11 cellular contexts compared by ENCODE assay signal in the genomic region with DNA sequence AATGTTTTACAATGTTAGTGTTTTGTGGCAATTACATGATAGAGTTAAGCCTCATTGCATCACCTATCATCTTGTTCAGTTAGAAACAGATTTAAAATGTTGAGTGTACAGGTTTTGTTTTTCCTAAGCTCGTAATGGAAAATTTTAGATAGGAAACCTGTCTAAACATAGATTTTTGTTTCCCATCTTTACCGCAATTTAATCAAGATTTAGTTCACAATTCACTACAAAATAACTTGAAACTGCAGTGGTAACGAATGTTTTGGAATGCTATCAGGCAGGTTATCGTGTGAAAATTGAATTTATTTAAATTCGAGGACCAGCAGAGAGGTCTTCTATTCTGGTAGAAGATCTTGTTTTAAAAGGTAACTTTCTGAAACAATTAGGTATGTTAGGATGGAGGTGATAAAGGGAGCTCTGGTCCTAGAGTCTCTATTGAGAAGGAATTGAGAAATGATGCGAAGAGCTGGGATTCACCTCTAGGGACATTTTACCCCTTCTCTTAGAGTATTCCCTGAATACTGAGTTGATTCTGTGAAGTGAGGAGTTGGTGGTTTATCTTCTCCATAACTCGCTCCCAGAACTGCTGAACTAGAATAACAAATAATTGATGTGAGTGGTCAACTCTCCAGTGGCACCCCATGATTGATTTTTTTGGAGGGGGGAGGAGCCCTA. TPM values are rescaled to one million over a fixed set of nuclear protein-coding genes. Genes with fewer than 3 reads are reported as not detected.
DNase-seq lines count a peak whose midpoint lies in the region; ATAC-seq, FAIRE-seq and TF ChIP-seq lines count a peak whose summit lies in the region.
"Had no signal": no experiment of that assay in that cellular context is flagged by ENCODE, and none has a peak within 500 bp of the region (broad histone marks: within the 10 kb centered on the region; RNA-seq: fewer than 3 reads in every experiment).

No MANE protein-coding gene starts in this region.

- H3K4me1 Mint-ChIP-seq in activated CD4-positive, alpha-beta memory T cell treated with anti-CD3 and anti-CD28 coated beads for 36 hours (ENCODE audit: low read depth) = peaks cover 11% of the 10 kb centered on the region
- peaks cover 9% of the 10 kb centered on the region for H3K4me1 Mint-ChIP-seq in type B pancreatic cell (ENCODE audit: unreplicated experiment)

- H3K27ac ChIP-seq in HepG2 (ENCODE audit: extremely low read length, insufficient read depth, low read length) (no peak overlapping the region), right lobe of liver (no peak overlapping the region), hepatocyte (no peak overlapping the region)
- H3K27ac ChIP-seq: esophagus squamous epithelium had no signal

- no peaks in the 10 kb centered on the region for H3K9me2 ChIP-seq in hepatocyte (replicated peaks; ENCODE audit: insufficient read depth)

- no peaks in the 10 kb centered on the region for H3K9me3 Mint-ChIP-seq in activated CD4-positive, alpha-beta memory T cell treated with anti-CD3 and anti-CD28 coated beads for 36 hours
- no peaks in the 10 kb centered on the region for H3K9me3 Mint-ChIP-seq in type B pancreatic cell
- H3K9me3 Mint-ChIP-seq: stimulated activated naive B cell treated with anti-CD40 and anti-IgM and Interleukin-4, amounts not matched to agents 10 μg/mL and 1 μg/mL and 100 μg/mL, for 72 hours had no signal

- POLR2A ChIA-PET in HepG2 (lab: Yijun Ruan, JAX) = no interaction called here
- POLR2A ChIA-PET in activated CD4-positive, alpha-beta memory T cell treated with anti-CD3 and anti-CD28 coated beads for 36 hours (lab: Charles Lee) = no interaction called here

- TF ChIP-seq RAD21 in HepG2 (CRISPR knock-in tag; IDR thresholded peaks at IDR 0.05) = no peak

- no peaks in the 10 kb centered on the region for H3K79me2 ChIP-seq in HepG2 (ENCODE audit: insufficient read depth, low read length)
- no peaks in the 10 kb centered on the region for H3K79me2 ChIP-seq in hepatocyte

- intact Hi-C loops in HepG2 (cut with micrococcal nuclease; ENCODE audit: unreplicated experiment) (loop anchor here (5.0 kb wide), 1 partner anchor 1141 kb away; no protein-coding TSS in a partner anchor), right lobe of liver (cut with DNase I) (no loop called here)
- intact Hi-C loops in activated CD4-positive, alpha-beta memory T cell treated with anti-CD3 and anti-CD28 coated beads for 36 hours (cut with micrococcal nuclease) = loop anchor here (5.0 kb wide), 1 partner anchor 696 kb away; no protein-coding TSS in a partner anchor

- peaks cover 30% of the 10 kb centered on the region for H3K27me3 Mint-ChIP-seq in activated CD4-positive, alpha-beta memory T cell treated with anti-CD3 and anti-CD28 coated beads for 36 hours
- H3K27me3 Mint-ChIP-seq in type B pancreatic cell = peaks cover 65% of the 10 kb centered on the region

- no peak for FAIRE-seq in HepG2 (lab: Jason Lieb, UNC)

- no peak for TF ChIP-seq POLR2A in HepG2 (IDR thresholded peaks at IDR 0.05; ENCODE audit: insufficient read depth in 1 of 2, low read depth in 2 of 2, low read length in 2 of 2)
- TF ChIP-seq POLR2A in right lobe of liver (IDR thresholded peaks at IDR 0.05) = no peak

- TF ChIP-seq EP300 in HepG2 (IDR thresholded peaks at IDR 0.05; ENCODE audit: low read depth in 2 of 2, low read length in 2 of 2) (no peak), HepG2 (CRISPR knock-in tag; IDR thresholded peaks at IDR 0.05; ENCODE audit: borderline replicate concordance) (no peak)

- TF ChIP-seq CTCF in HepG2 (CRISPR knock-in tag; IDR thresholded peaks at IDR 0.05) (no peak), right lobe of liver (IDR thresholded peaks at IDR 0.05) (no peak), hepatocyte (IDR thresholded peaks at IDR 0.05; ENCODE audit: poor library complexity) (no peak), type B pancreatic cell (conservative IDR thresholded peaks at IDR 0.05) (peak; percentile 17)

- no peaks in the 10 kb centered on the region for H3K36me3 Mint-ChIP-seq in activated CD4-positive, alpha-beta memory T cell treated with anti-CD3 and anti-CD28 coated beads for 36 hours
- H3K36me3 Mint-ChIP-seq in type B pancreatic cell = no peaks in the 10 kb centered on the region
- H3K36me3 Mint-ChIP-seq: stimulated activated naive B cell treated with anti-CD40 and anti-IgM and Interleukin-4, amounts not matched to agents 10 μg/mL and 1 μg/mL and 100 μg/mL, for 72 hours had no signal

- H3K9ac ChIP-seq in HepG2 (ENCODE audit: insufficient read depth, low read depth, low read length) = no peak overlapping the region

- 30% methylated on average over 7 of the region's 7 CpGs for WGBS in HepG2 (ENCODE audit: low lambda C conversion rate)
- WGBS in right lobe of liver (ENCODE audit: insufficient coverage, low coverage, low lambda C conversion rate, missing lambda C conversion rate) = 71% methylated on average over 7 of the region's 7 CpGs
- WGBS in hepatocyte (ENCODE audit: low lambda C conversion rate, missing lambda C conversion rate) = 78% methylated on average over 7 of the region's 7 CpGs

- H3K4me3 ChIP-seq in HepG2 (replicated peaks in 1 of 3; ENCODE audit: insufficient read depth in 1 of 3, low read depth in 2 of 3, low read length in 3 of 3) = no peak overlapping the region
- no peak overlapping the region for H3K4me3 ChIP-seq in right lobe of liver
- no peak overlapping the region for H3K4me3 ChIP-seq in hepatocyte

- H3K27ac Mint-ChIP-seq in activated CD4-positive, alpha-beta memory T cell treated with anti-CD3 and anti-CD28 coated beads for 36 hours = no peak overlapping the region
- no peak overlapping the region for H3K27ac Mint-ChIP-seq in type B pancreatic cell
- H3K27ac Mint-ChIP-seq: stimulated activated naive B cell treated with anti-CD40 and anti-IgM and Interleukin-4, amounts not matched to agents 10 μg/mL and 1 μg/mL and 100 μg/mL, for 72 hours had no signal

- H2AFZ ChIP-seq in HepG2 (ENCODE audit: low read length) (no peak overlapping the region), hepatocyte (no peak overlapping the region)

- no peak for DNase-seq in HepG2 (ENCODE audit: low spot score)
- DNase-seq in right lobe of liver = no peak
- DNase-seq in activated CD4-positive, alpha-beta memory T cell treated with anti-CD3 and anti-CD28 coated beads for 36 hours = no peak
- no peak for DNase-seq in hepatocyte (ENCODE audit: low spot score)
- DNase-seq in type B pancreatic cell (ENCODE audit: extremely low spot score, unreplicated experiment) = no peak
- no peak for DNase-seq in NCI-H69 (lab: John Stamatoyannopoulos, UW)
- DNase-seq in NCI-H1092 treated with DMSO at 0.1 percent for 48 hours (lab: John Stamatoyannopoulos, UW) = no peak
- DNase-seq: esophagus squamous epithelium; NCI-H774; stimulated activated naive B cell treated with anti-CD40 and anti-IgM and Interleukin-4, amounts not matched to agents 10 μg/mL and 1 μg/mL and 100 μg/mL, for 72 hours had no signal

- ATAC-seq in HepG2 (no peak), right lobe of liver (no peak), HG03442 (IDR thresholded peaks at IDR 0.05; ENCODE audit: unreplicated experiment) (no peak)

- H4K20me1 ChIP-seq in HepG2 (ENCODE audit: insufficient read depth, low read length) (peaks cover 8% of the 10 kb centered on the region; the same call in 1 of the 2 replicates), hepatocyte (ENCODE audit: insufficient read depth, poor library complexity, severe bottlenecking) (no peaks in the 10 kb centered on the region)

- H3K36me3 ChIP-seq in HepG2 (replicated peaks in 1 of 2; ENCODE audit: control insufficient read depth in 1 of 2, insufficient read depth in 2 of 2, low read length in 2 of 2) (no peaks in the 10 kb centered on the region), right lobe of liver (no peaks in the 10 kb centered on the region), hepatocyte (replicated peaks; ENCODE audit: insufficient read depth, low read depth) (no peaks in the 10 kb centered on the region)
- H3K36me3 ChIP-seq: esophagus squamous epithelium had no signal

- in situ Hi-C loops in HepG2 (cut with HindIII; ENCODE audit: extremely low pct_ligation_motif_present, low pct_unique_long_range_greater_than_20kb) = no loop called here

- H3K27me3 ChIP-seq in HepG2 (ENCODE audit: control insufficient read depth in 1 of 2, insufficient read depth in 2 of 2, low read length in 2 of 2) (peaks cover 4 to 66% of the 10 kb centered on the region in 2 experiments), right lobe of liver (peaks cover 3 to 21% of the 10 kb centered on the region in 2 donors), hepatocyte (peaks cover 73% of the 10 kb centered on the region)

- peak overlapping the region; percentile 53 for H3K4me3 Mint-ChIP-seq in activated CD4-positive, alpha-beta memory T cell treated with anti-CD3 and anti-CD28 coated beads for 36 hours
- H3K4me3 Mint-ChIP-seq in type B pancreatic cell = peak overlapping the region; percentile 85

- no TSS peak for BruUV-seq in HepG2 (replicated peaks; lab: Mats Ljungman, UMichigan)

- CTCF ChIA-PET in HepG2 (lab: Yijun Ruan, JAX; ENCODE audit: low intra/inter-chr PET ratio, low total read pairs) = no interaction called here
- CTCF ChIA-PET in activated CD4-positive, alpha-beta memory T cell treated with anti-CD3 and anti-CD28 coated beads for 36 hours (lab: Charles Lee) = interaction anchor here (0.6 to 6.2 kb wide), 11 partner anchors 9 to 709 kb away, joined by 3 to 43 read pairs (median 4); partner anchors contain the start of genes MANF and MAPKAPK3

- H3K4me1 ChIP-seq in HepG2 (ENCODE audit: insufficient read depth, low read length) (no peaks in the 10 kb centered on the region), right lobe of liver (peaks cover 0 to 7% (median 0%) of the 10 kb centered on the region in 4 donors), hepatocyte (ENCODE audit: insufficient read depth) (no peaks in the 10 kb centered on the region)

- H3K9me3 ChIP-seq in HepG2 (ENCODE audit: low read length) = no peaks in the 10 kb centered on the region
- H3K9me3 ChIP-seq in right lobe of liver = no peaks in the 10 kb centered on the region
- H3K9me3 ChIP-seq in hepatocyte (ENCODE audit: low read depth) = no peaks in the 10 kb centered on the region
- H3K9me3 ChIP-seq: esophagus squamous epithelium had no signal

- H3K4me2 ChIP-seq in HepG2 (ENCODE audit: low read depth, low read length) (no peak overlapping the region), hepatocyte (peak overlapping the region; percentile 94)

RNA-seq across cellular contexts. Expression of gene DOCK3, which starts 1.4 kb away (rescaled TPM):
- total RNA-seq in HepG2 (2016; rRNA removed; fragmentation: Illumina TruSeq; extraction: Trizol) (not detected in 2 replicates), right lobe of liver (under 1 TPM in 3 of 6 experiments, not detected in 3; 0.04 to 0.06 (median 0.06) TPM), hepatocyte (0.77 and 0.88 TPM in 2 replicates), type B pancreatic cell (ENCODE audit: low replicate concordance) (5.9 and 15.4 TPM in 2 replicates)
- total RNA-seq in HepG2 (2016; cell fraction: cytosol; rRNA removed; fragmentation: Illumina TruSeq; extraction: Trizol; ENCODE audit: low read depth) = not detected in 2 replicates
- 0.03 TPM in 1 of 2 replicates, not detected in the other for total RNA-seq in HepG2 (2016; cell fraction: insoluble cytoplasmic fraction; rRNA removed; fragmentation: Illumina TruSeq; extraction: Trizol)
- total RNA-seq in HepG2 (2016; cell fraction: membrane; rRNA removed; fragmentation: Illumina TruSeq; extraction: Trizol) = not detected in 2 replicates
- not detected in 2 replicates for total RNA-seq in HepG2 (2016; cell fraction: nucleus; rRNA removed; fragmentation: Illumina TruSeq; extraction: Trizol)
- polyA plus RNA-seq in HepG2 (2011; rRNA removed) (not detected in 2 replicates), hepatocyte (1.6 and 1.9 TPM in 2 replicates)
- polyA plus RNA-seq in HepG2 (2011; cell fraction: cytosol; rRNA removed) = under 0.01 TPM in 1 of 2 replicates, not detected in the other
- 0.02 TPM in 1 of 2 replicates, not detected in the other for polyA plus RNA-seq in HepG2 (2011; cell fraction: nucleus; rRNA removed)
- polyA plus RNA-seq in HepG2 (2012) = 0.01 and 0.04 TPM in 2 replicates
- 0.01 TPM in 1 of 2 replicates, not detected in the other for polyA plus RNA-seq in HepG2 (2016; cell fraction: cytosol; fragmentation: Illumina TruSeq; extraction: Trizol; ENCODE audit: low read depth)
- polyA plus RNA-seq in HepG2 (2016; cell fraction: insoluble cytoplasmic fraction; fragmentation: Illumina TruSeq; extraction: Trizol; ENCODE audit: low read depth) = not detected in 2 replicates
- polyA plus RNA-seq in HepG2 (2016; cell fraction: membrane; fragmentation: Illumina TruSeq; extraction: Trizol; ENCODE audit: low read depth) = not detected in 2 replicates
- polyA plus RNA-seq in HepG2 (2016; cell fraction: nucleus; fragmentation: Illumina TruSeq; extraction: Trizol; ENCODE audit: insufficient read depth, low read depth) = not detected in 2 replicates
- 0.63 TPM in 1 of 2 replicates, not detected in the other for polyA minus RNA-seq in HepG2 (2011; rRNA and poly(A)+ RNA removed; ENCODE audit: low replicate concordance)
- not detected in 2 replicates for polyA minus RNA-seq in HepG2 (2011; cell fraction: cytosol; rRNA and poly(A)+ RNA removed)
- under 0.01 TPM in 1 of 2 replicates, not detected in the other for polyA minus RNA-seq in HepG2 (2011; cell fraction: nucleus; rRNA and poly(A)+ RNA removed)
- total RNA-seq in activated CD4-positive, alpha-beta memory T cell treated with anti-CD3 and anti-CD28 coated beads for 36 hours = 1 to 10 TPM; 2.7 to 2.9 TPM

RNA-seq across cellular contexts. Expression of gene MAPKAPK3, which starts 59.2 kb away (rescaled TPM):
- 41.2 and 48.5 TPM in 2 replicates for total RNA-seq in HepG2 (2016; rRNA removed; fragmentation: Illumina TruSeq; extraction: Trizol)
- total RNA-seq in HepG2 (2016; cell fraction: cytosol; rRNA removed; fragmentation: Illumina TruSeq; extraction: Trizol; ENCODE audit: low read depth) = 18.9 and 21.3 TPM in 2 replicates
- 40.5 and 43.9 TPM in 2 replicates for total RNA-seq in HepG2 (2016; cell fraction: insoluble cytoplasmic fraction; rRNA removed; fragmentation: Illumina TruSeq; extraction: Trizol)
- 51.7 and 60.5 TPM in 2 replicates for total RNA-seq in HepG2 (2016; cell fraction: membrane; rRNA removed; fragmentation: Illumina TruSeq; extraction: Trizol)
- 21.2 and 24.7 TPM in 2 replicates for total RNA-seq in HepG2 (2016; cell fraction: nucleus; rRNA removed; fragmentation: Illumina TruSeq; extraction: Trizol)
- polyA plus RNA-seq in HepG2 (2011; rRNA removed) = 39.9 and 46.2 TPM in 2 replicates
- 40.2 and 41.3 TPM in 2 replicates for polyA plus RNA-seq in HepG2 (2011; cell fraction: cytosol; rRNA removed)
- 23.0 and 28.1 TPM in 2 replicates for polyA plus RNA-seq in HepG2 (2011; cell fraction: nucleus; rRNA removed)
- polyA plus RNA-seq in HepG2 (2012) = 21.8 and 22.2 TPM in 2 replicates
- 23.5 and 31.3 TPM in 2 replicates for polyA plus RNA-seq in HepG2 (2016; cell fraction: cytosol; fragmentation: Illumina TruSeq; extraction: Trizol; ENCODE audit: low read depth)
- polyA plus RNA-seq in HepG2 (2016; cell fraction: insoluble cytoplasmic fraction; fragmentation: Illumina TruSeq; extraction: Trizol; ENCODE audit: low read depth) = 53.8 and 56.3 TPM in 2 replicates
- 50.2 and 54.3 TPM in 2 replicates for polyA plus RNA-seq in HepG2 (2016; cell fraction: membrane; fragmentation: Illumina TruSeq; extraction: Trizol; ENCODE audit: low read depth)
- 31.0 and 31.6 TPM in 2 replicates for polyA plus RNA-seq in HepG2 (2016; cell fraction: nucleus; fragmentation: Illumina TruSeq; extraction: Trizol; ENCODE audit: insufficient read depth, low read depth)
- 48.5 and 89.7 TPM in 2 replicates for polyA minus RNA-seq in HepG2 (2011; rRNA and poly(A)+ RNA removed; ENCODE audit: low replicate concordance)
- 15.7 and 16.5 TPM in 2 replicates for polyA minus RNA-seq in HepG2 (2011; cell fraction: cytosol; rRNA and poly(A)+ RNA removed)
- polyA minus RNA-seq in HepG2 (2011; cell fraction: nucleus; rRNA and poly(A)+ RNA removed) = 13.4 and 16.9 TPM in 2 replicates
- total RNA-seq in right lobe of liver = 10 to 100 TPM; 16.6 to 21.4 (median 18.6) TPM
- total RNA-seq in activated CD4-positive, alpha-beta memory T cell treated with anti-CD3 and anti-CD28 coated beads for 36 hours = 100 to 1,000 TPM; 186 to 187 TPM
- 40.5 and 43.0 TPM in 2 replicates for total RNA-seq in hepatocyte
- 40.9 and 43.1 TPM in 2 replicates for polyA plus RNA-seq in hepatocyte
- 40.3 and 47.0 TPM in 2 replicates for total RNA-seq in type B pancreatic cell (ENCODE audit: low replicate concordance)

Comparison
In these comparisons a context has a peak if more than half of its experiments do, and no peak if none do; other contexts are left out.
1. intact Hi-C loops: an anchor here in HepG2 (5.0 kb wide) and activated CD4-positive, alpha-beta memory T cell treated with anti-CD3 and anti-CD28 coated beads for 36 hours (5.0 kb wide); none called in right lobe of liver.